In the genomic region with DNA sequence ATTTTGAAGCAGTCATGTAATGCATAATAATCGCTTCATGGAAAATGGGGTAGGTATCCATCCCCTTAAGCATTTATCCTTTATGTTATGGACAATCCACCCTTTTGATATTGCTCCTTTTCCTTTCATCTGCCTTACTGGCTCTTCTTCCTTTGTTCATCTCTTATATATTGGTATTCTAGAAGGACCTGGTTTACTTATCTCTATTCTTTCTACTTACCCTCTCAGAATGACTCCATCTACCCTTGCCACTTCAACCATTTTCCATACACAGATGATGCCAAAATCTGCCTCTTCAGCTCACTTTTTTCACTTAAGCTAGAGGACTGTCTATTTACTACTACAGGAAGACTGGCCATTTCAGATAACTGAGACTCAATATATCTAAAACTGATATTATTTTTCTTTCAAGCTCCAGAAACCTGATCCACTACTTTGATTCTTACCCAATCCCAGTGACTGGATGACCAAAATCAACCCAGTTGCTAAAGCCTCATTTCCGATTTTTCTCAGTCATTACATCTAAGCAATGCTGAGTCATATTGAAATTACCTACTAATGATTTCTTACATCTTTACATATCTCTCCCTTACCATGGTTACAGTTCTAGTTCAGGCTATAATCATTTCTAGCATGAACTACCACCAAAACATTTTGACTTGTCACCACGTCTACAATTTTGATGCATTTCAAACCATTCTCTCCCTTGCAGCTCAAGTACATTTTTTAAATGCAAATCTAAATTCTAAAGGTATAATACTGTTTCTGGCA, we compare ENCODE assay signal across 20 cellular contexts.
A peak's percentile ranks its signal among the peaks of the same experiment; 100 is the strongest.
DNase-seq lines count a peak whose midpoint lies in the region; ATAC-seq and TF ChIP-seq lines count a peak whose summit lies in the region.
"Had no signal": no experiment of that assay in that cellular context is flagged by ENCODE, and none has a peak within 500 bp of the region (broad histone marks: within the 10 kb centered on the region; RNA-seq: fewer than 3 reads in every experiment).

No MANE protein-coding gene starts in this region.

- H3K27me3 Mint-ChIP-seq in activated naive CD8-positive, alpha-beta T cell treated with anti-CD3 and anti-CD28 coated beads, Interleukin-2, amount 50 U/mL, for 24 hours: no peaks in the 10 kb centered on the region
- no peaks in the 10 kb centered on the region for H3K27me3 Mint-ChIP-seq in activated naive CD8-positive, alpha-beta T cell treated with anti-CD3 and anti-CD28 coated beads for 36 hours
- H3K27me3 Mint-ChIP-seq in CD14-positive monocyte (ENCODE audit: low read depth in 3 of 3): no peaks in the 10 kb centered on the region
- H3K27me3 Mint-ChIP-seq: activated naive CD8-positive, alpha-beta T cell; effector memory CD8-positive, alpha-beta T cell; stimulated activated naive CD8-positive, alpha-beta T cell treated with anti-CD3 and anti-CD28 coated beads, Interleukin-15, amount 100 ng/mL, for 72 hours had no signal

- no peaks in the 10 kb centered on the region for H3K4me1 ChIP-seq in psoas muscle
- H3K4me1 ChIP-seq: body of pancreas, esophagus muscularis mucosa, gastroesophageal sphincter, spleen, tibial nerve had no signal

- no peak overlapping the region for H3K27ac ChIP-seq in psoas muscle
- H3K27ac ChIP-seq: body of pancreas, esophagus muscularis mucosa, gastroesophageal sphincter, spleen, tibial nerve had no signal

- peaks cover 3% of the 10 kb centered on the region for H3K9me3 Mint-ChIP-seq in activated naive CD8-positive, alpha-beta T cell treated with anti-CD3 and anti-CD28 coated beads, Interleukin-2, amount 50 U/mL, for 24 hours
- peaks cover 2% of the 10 kb centered on the region for H3K9me3 Mint-ChIP-seq in activated naive CD8-positive, alpha-beta T cell treated with anti-CD3 and anti-CD28 coated beads for 36 hours
- H3K9me3 Mint-ChIP-seq in CD14-positive monocyte: peaks cover 2 to 6% (median 3%) of the 10 kb centered on the region in 7 donors
- H3K9me3 Mint-ChIP-seq: effector memory CD8-positive, alpha-beta T cell had no signal

- no peak for ATAC-seq in activated naive CD8-positive, alpha-beta T cell treated with anti-CD3 and anti-CD28 coated beads, Interleukin-2, amount 50 U/mL, for 24 hours
- ATAC-seq in GM21619 (IDR thresholded peaks at IDR 0.05; ENCODE audit: unreplicated experiment) (peak; percentile 64), HG03520 (IDR thresholded peaks at IDR 0.05; ENCODE audit: unreplicated experiment) (peak; percentile 73), psoas muscle (no peak)
- ATAC-seq: body of pancreas; effector memory CD8-positive, alpha-beta T cell; gastroesophageal sphincter; stimulated activated naive CD8-positive, alpha-beta T cell treated with anti-CD3 and anti-CD28 coated beads, Interleukin-15, amount 100 ng/mL, for 72 hours had no signal

- DNase-seq in activated naive CD8-positive, alpha-beta T cell treated with anti-CD3 and anti-CD28 coated beads, Interleukin-2, amount 50 U/mL, for 24 hours: no peak
- no peak for DNase-seq in activated naive CD8-positive, alpha-beta T cell treated with anti-CD3 and anti-CD28 coated beads for 36 hours
- DNase-seq in psoas muscle (no peak), CD14-positive monocyte (ENCODE audit: low spot score) (no peak), KBM-7 (no peak), GM19238 (ENCODE audit: insufficient read length, low spot score) (no peak)
- DNase-seq: body of pancreas; effector memory CD8-positive, alpha-beta T cell; MG63; NCI-H774; nucleus accumbens; spleen; stimulated activated CD4-positive, alpha-beta T cell treated with anti-CD3 and anti-CD28 coated beads, Interleukin-4, amount 100 ng/mL, for 24 hours; stimulated activated naive CD8-positive, alpha-beta T cell treated with anti-CD3 and anti-CD28 coated beads, Interleukin-15, amount 100 ng/mL, for 72 hours had no signal

- peaks cover 4% of the 10 kb centered on the region for H3K36me3 Mint-ChIP-seq in activated naive CD8-positive, alpha-beta T cell treated with anti-CD3 and anti-CD28 coated beads, Interleukin-2, amount 50 U/mL, for 24 hours (ENCODE audit: low read depth)
- H3K36me3 Mint-ChIP-seq in activated naive CD8-positive, alpha-beta T cell treated with anti-CD3 and anti-CD28 coated beads for 36 hours: peaks cover 29% of the 10 kb centered on the region
- no peaks in the 10 kb centered on the region for H3K36me3 Mint-ChIP-seq in CD14-positive monocyte

- H3K4me3 ChIP-seq in psoas muscle: no peak overlapping the region
- H3K4me3 ChIP-seq: body of pancreas, esophagus muscularis mucosa, gastroesophageal sphincter, MG63, spleen, tibial nerve had no signal

- no peak for TF ChIP-seq CTCF in psoas muscle (IDR thresholded peaks at IDR 0.05)
- TF ChIP-seq CTCF in CD14-positive monocyte (IDR thresholded peaks at IDR 0.05): no peak

- H3K4me3 Mint-ChIP-seq in activated naive CD8-positive, alpha-beta T cell treated with anti-CD3 and anti-CD28 coated beads, Interleukin-2, amount 50 U/mL, for 24 hours: no peak overlapping the region
- no peak overlapping the region for H3K4me3 Mint-ChIP-seq in activated naive CD8-positive, alpha-beta T cell treated with anti-CD3 and anti-CD28 coated beads for 36 hours
- no peak overlapping the region for H3K4me3 Mint-ChIP-seq in CD14-positive monocyte
- H3K4me3 Mint-ChIP-seq: activated naive CD8-positive, alpha-beta T cell; effector memory CD8-positive, alpha-beta T cell; stimulated activated naive CD8-positive, alpha-beta T cell treated with anti-CD3 and anti-CD28 coated beads, Interleukin-15, amount 100 ng/mL, for 72 hours had no signal

- H3K27ac Mint-ChIP-seq in activated naive CD8-positive, alpha-beta T cell treated with anti-CD3 and anti-CD28 coated beads, Interleukin-2, amount 50 U/mL, for 24 hours: peak overlapping the region; percentile 5
- H3K27ac Mint-ChIP-seq in activated naive CD8-positive, alpha-beta T cell treated with anti-CD3 and anti-CD28 coated beads for 36 hours: no peak overlapping the region
- H3K27ac Mint-ChIP-seq in CD14-positive monocyte: no peak overlapping the region
- H3K27ac Mint-ChIP-seq: activated naive CD8-positive, alpha-beta T cell; effector memory CD8-positive, alpha-beta T cell; stimulated activated naive CD8-positive, alpha-beta T cell treated with anti-CD3 and anti-CD28 coated beads, Interleukin-15, amount 100 ng/mL, for 72 hours had no signal

- intact Hi-C loops in psoas muscle (cut with DNase I) (no loop called here), CD14-positive monocyte (cut with micrococcal nuclease) (no loop called here)

- peaks cover 0 to 13% (median 0%) of the 10 kb centered on the region in 3 donors for H3K27me3 ChIP-seq in psoas muscle (ENCODE audit: insufficient read depth in 3 of 3, low read length in 2 of 3)
- H3K27me3 ChIP-seq: body of pancreas, esophagus muscularis mucosa, gastroesophageal sphincter, MG63, spleen, tibial nerve had no signal

- no peaks in the 10 kb centered on the region for H3K9me3 ChIP-seq in psoas muscle
- H3K9me3 ChIP-seq: esophagus muscularis mucosa, gastroesophageal sphincter, MG63, spleen, tibial nerve had no signal

- no peaks in the 10 kb centered on the region for H3K36me3 ChIP-seq in psoas muscle (ENCODE audit: insufficient read depth in 1 of 2, low read depth in 1 of 2)
- H3K36me3 ChIP-seq: esophagus muscularis mucosa, gastroesophageal sphincter, MG63, spleen, tibial nerve had no signal

- in situ Hi-C loops in KBM-7 (cut with MboI; ENCODE audit: low pct_unique_long_range_greater_than_20kb, low sequenced_read_pairs): no loop called here

- WGBS in psoas muscle, 3 donors: 78 to 95% (median 91%) methylated on average over 3 of the region's 3 CpGs

- H3K4me1 Mint-ChIP-seq in activated naive CD8-positive, alpha-beta T cell treated with anti-CD3 and anti-CD28 coated beads, Interleukin-2, amount 50 U/mL, for 24 hours: no peaks in the 10 kb centered on the region
- no peaks in the 10 kb centered on the region for H3K4me1 Mint-ChIP-seq in activated naive CD8-positive, alpha-beta T cell treated with anti-CD3 and anti-CD28 coated beads for 36 hours
- H3K4me1 Mint-ChIP-seq in CD14-positive monocyte: no peaks in the 10 kb centered on the region
- H3K4me1 Mint-ChIP-seq: stimulated activated naive CD8-positive, alpha-beta T cell treated with anti-CD3 and anti-CD28 coated beads, Interleukin-15, amount 100 ng/mL, for 72 hours had no signal

Comparison
In these comparisons a context has a peak if more than half of its experiments do, and no peak if none do; other contexts are left out.
1. ATAC-seq: peak in GM21619 (single experiment) and HG03520 (single experiment); none in activated naive CD8-positive, alpha-beta T cell treated with anti-CD3 and anti-CD28 coated beads, Interleukin-2, amount 50 U/mL, for 24 hours (single experiment) and psoas muscle (0 of 4).